11 cellular contexts compared by ENCODE assay signal in the genomic region with DNA sequence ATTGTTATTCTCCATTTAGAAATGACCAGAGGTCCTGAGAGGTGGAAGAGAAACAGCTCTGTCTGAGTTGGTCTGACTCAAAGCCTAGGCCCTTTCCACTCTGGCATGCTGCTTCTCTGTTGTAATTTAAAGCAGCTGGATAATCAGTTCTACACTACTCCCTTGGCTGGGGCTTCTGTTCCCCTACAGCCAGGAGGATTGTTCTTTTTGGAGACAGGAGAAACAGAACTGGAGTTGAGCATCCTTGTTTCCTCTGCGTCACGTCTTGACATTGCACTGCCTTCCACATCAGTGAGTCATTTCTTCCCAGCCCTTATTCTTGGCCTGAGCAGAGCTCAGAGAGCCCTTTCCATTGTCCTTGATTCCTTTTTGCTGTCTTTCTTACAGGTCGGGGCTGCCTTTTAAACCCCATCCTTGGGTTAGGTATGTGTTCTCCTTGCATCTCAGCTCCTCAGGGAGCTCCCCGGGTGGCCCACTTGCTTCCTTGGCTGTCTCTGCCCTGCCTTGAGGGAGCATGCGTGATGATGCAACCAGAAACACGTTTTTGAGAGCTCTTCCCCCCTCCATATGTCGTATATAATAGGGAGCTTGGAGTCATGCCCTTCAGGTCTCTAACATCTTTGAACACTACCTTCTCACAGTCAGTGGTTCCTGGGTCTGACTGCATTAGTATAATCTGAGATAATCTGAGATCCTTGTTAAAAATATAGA. TPM values are rescaled to one million over a fixed set of nuclear protein-coding genes. Genes with fewer than 3 reads are reported as not detected.
A peak's percentile ranks its signal among the peaks of the same experiment; 100 is the strongest.
DNase-seq lines count a peak whose midpoint lies in the region; ATAC-seq and TF ChIP-seq lines count a peak whose summit lies in the region.
"Had no signal": no experiment of that assay in that cellular context is flagged by ENCODE, and none has a peak within 500 bp of the region (broad histone marks: within the 10 kb centered on the region; RNA-seq: fewer than 3 reads in every experiment).

No MANE protein-coding gene starts in this region.

- intact Hi-C loops in psoas muscle (cut with DNase I): no loop called here

- H3K27me3 ChIP-seq in SJSA1 (replicated peaks) (no peaks in the 10 kb centered on the region), psoas muscle (ENCODE audit: insufficient read depth in 3 of 3, low read length in 2 of 3) (no peaks in the 10 kb centered on the region)

- 71 to 81% (median 73%) methylated on average over 7 of the region's 7 CpGs for WGBS in psoas muscle, 3 donors

- ATAC-seq in psoas muscle: peak; percentile 19 to 74 (median 64)
- ATAC-seq: activated T-cell treated with anti-CD3 and anti-CD28 coated beads, Interleukin-2, amount 50 U/mL, for 4 hours; GM12878 had no signal

- H3K36me3 Mint-ChIP-seq in immature natural killer cell: peaks cover 25 to 64% (median 27%) of the 10 kb centered on the region in 3 donors

- H3K36me3 ChIP-seq in SJSA1 (no peaks in the 10 kb centered on the region), psoas muscle (ENCODE audit: insufficient read depth in 1 of 2, low read depth in 1 of 2) (peaks cover 11 to 97% of the 10 kb centered on the region in 2 donors)

- no peaks in the 10 kb centered on the region for H3K9me3 Mint-ChIP-seq in immature natural killer cell
- H3K9me3 Mint-ChIP-seq: activated T-cell treated with anti-CD3 and anti-CD28 coated beads, Interleukin-2, amount 50 U/mL, for 4 hours; CD4-positive, CD25-positive, alpha-beta regulatory T cell had no signal

- H3K4me1 Mint-ChIP-seq in immature natural killer cell: no peaks in the 10 kb centered on the region
- H3K4me1 Mint-ChIP-seq: CD4-positive, CD25-positive, alpha-beta regulatory T cell had no signal

- no peak for TF ChIP-seq CTCF in psoas muscle (IDR thresholded peaks at IDR 0.05)

- H3K9me3 ChIP-seq in SJSA1 (replicated peaks) (no peaks in the 10 kb centered on the region), psoas muscle (no peaks in the 10 kb centered on the region)

- H3K27ac ChIP-seq in SJSA1 (peak overlapping the region; percentile 43), psoas muscle (no peak overlapping the region)

- H3K4me3 ChIP-seq in SJSA1: no peak overlapping the region
- H3K4me3 ChIP-seq in psoas muscle: no peak overlapping the region
- H3K4me3 ChIP-seq: GM12878 had no signal

- H3K27me3 Mint-ChIP-seq in immature natural killer cell (ENCODE audit: low read depth in 3 of 3): peaks cover 0 to 2% (median 1%) of the 10 kb centered on the region in 3 donors
- H3K27me3 Mint-ChIP-seq: CD4-positive, CD25-positive, alpha-beta regulatory T cell had no signal

- peak; percentile 91 for DNase-seq in AG08395 (ENCODE audit: low spot score)
- peak; percentile 48 to 52 for DNase-seq in SJSA1 (ENCODE audit: low read depth in 1 of 2, low spot score in 2 of 2)
- peak; percentile 85 for DNase-seq in fibroblast of gingiva (ENCODE audit: low read depth)
- DNase-seq in psoas muscle: peak in 1 of 2 donors; percentile 43
- DNase-seq in NCI-H146 treated with DMSO at 0.1 percent for 48 hours (lab: John Stamatoyannopoulos, UW; ENCODE audit: unreplicated experiment): no peak
- DNase-seq in NCI-H748 treated with DMSO at 0.1 percent for 48 hours (lab: John Stamatoyannopoulos, UW): no peak
- no peak for DNase-seq in UCSD-AML1 (lab: John Stamatoyannopoulos, UW; ENCODE audit: unreplicated experiment)
- DNase-seq in immature natural killer cell: no peak
- DNase-seq: activated T-cell treated with anti-CD3 and anti-CD28 coated beads, Interleukin-2, amount 50 U/mL, for 4 hours; CD4-positive, CD25-positive, alpha-beta regulatory T cell had no signal

- H3K4me1 ChIP-seq in SJSA1 (replicated peaks): peaks cover 13% of the 10 kb centered on the region
- H3K4me1 ChIP-seq in psoas muscle: no peaks in the 10 kb centered on the region

- H3K4me3 Mint-ChIP-seq in immature natural killer cell: no peak overlapping the region
- H3K4me3 Mint-ChIP-seq: activated T-cell treated with anti-CD3 and anti-CD28 coated beads, Interleukin-2, amount 50 U/mL, for 4 hours; CD4-positive, CD25-positive, alpha-beta regulatory T cell had no signal

- no peak overlapping the region for H3K27ac Mint-ChIP-seq in immature natural killer cell
- H3K27ac Mint-ChIP-seq: CD4-positive, CD25-positive, alpha-beta regulatory T cell had no signal

RNA-seq across cellular contexts. Expression of a gene that starts 35.7 kb away (rescaled TPM):
- 0.60 and 0.76 TPM in 2 replicates for total RNA-seq in SJSA1 (2014; rRNA removed; shearing (Covaris generic))
- 1 to 10 TPM in 3 of 4 donors, under 1 TPM in 1; 0.40 to 1.8 (median 1.5) TPM for total RNA-seq in psoas muscle
- polyA plus RNA-seq in psoas muscle (1 to 10 TPM in 2 of 3 donors, under 1 TPM in 1; 0.76 to 2.0 (median 1.3) TPM), immature natural killer cell (under 1 TPM in 1 of 3 donors, not detected in 2; 0.37 TPM)
- total RNA-seq: CD4-positive, CD25-positive, alpha-beta regulatory T cell had no signal

Comparison
In these comparisons a context has a peak if more than half of its experiments do, and no peak if none do; other contexts are left out.
1. DNase-seq: peak in AG08395 (single experiment), SJSA1 (2 of 2) and fibroblast of gingiva (single experiment); none in NCI-H146 treated with DMSO at 0.1 percent for 48 hours (single experiment), NCI-H748 treated with DMSO at 0.1 percent for 48 hours (single experiment), UCSD-AML1 (single experiment) and immature natural killer cell (0 of 3).